ENCODE assay signal across 20 cellular contexts in the genomic region with DNA sequence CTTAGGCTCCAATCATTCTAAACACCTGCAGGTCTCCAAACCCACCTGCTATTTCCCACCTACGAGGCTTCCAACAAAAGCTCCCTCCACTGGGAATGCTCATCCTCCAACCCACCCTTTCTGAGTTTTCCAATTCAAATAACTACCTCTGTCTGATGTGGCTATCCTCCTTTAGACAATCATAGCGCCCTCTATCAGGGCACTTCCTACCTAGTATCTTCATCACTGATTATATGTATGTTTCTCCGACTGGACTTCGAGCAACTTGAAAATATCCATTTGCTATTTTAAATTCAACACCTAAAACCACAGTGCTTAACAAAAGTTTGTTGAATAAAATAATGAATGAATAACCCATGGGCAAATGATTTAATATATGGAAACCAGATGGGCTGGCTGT. TPM values are rescaled to one million over a fixed set of nuclear protein-coding genes. Genes with fewer than 3 reads are reported as not detected.
"Had no signal": no experiment of that assay in that cellular context is flagged by ENCODE, and none has a peak within 500 bp of the region (broad histone marks: within the 10 kb centered on the region; RNA-seq: fewer than 3 reads in every experiment).

No MANE protein-coding gene starts in this region.

- H3K4me1 ChIP-seq: breast epithelium, gastrocnemius medialis, pancreas, sigmoid colon, spleen, stomach, testis, upper lobe of left lung had no signal

- H3K36me3 ChIP-seq: breast epithelium, gastrocnemius medialis, pancreas, sigmoid colon, spleen, stomach, upper lobe of left lung had no signal

- ATAC-seq: activated naive CD8-positive, alpha-beta T cell treated with anti-CD3 and anti-CD28 coated beads, Interleukin-2, amount 50 U/mL, for 24 hours; effector memory CD8-positive, alpha-beta T cell; gastrocnemius medialis; left lobe of liver; mucosa of descending colon; naive thymus-derived CD4-positive, alpha-beta T cell; pancreas had no signal

- H3K9me3 ChIP-seq: breast epithelium, gastrocnemius medialis, mucosa of descending colon, pancreas, sigmoid colon, spleen, stomach, testis, upper lobe of left lung had no signal

- DNase-seq: activated CD4-positive, alpha-beta T cell treated with anti-CD3 and anti-CD28 coated beads, Interleukin-2, amount 50 U/mL, for 4 hours; activated CD4-positive, CD25-positive, alpha-beta regulatory T cell treated with anti-CD3 and anti-CD28 coated beads, Interleukin-2, amount 50 U/mL, for 72 hours; activated naive CD4-positive, alpha-beta T cell treated with anti-CD3 and anti-CD28 coated beads for 36 hours; activated naive CD8-positive, alpha-beta T cell treated with anti-CD3 and anti-CD28 coated beads, Interleukin-2, amount 50 U/mL, for 24 hours; aorta; effector memory CD8-positive, alpha-beta T cell; gastrocnemius medialis; mammary epithelial cell; mucosa of descending colon; naive thymus-derived CD4-positive, alpha-beta T cell; pancreas; sigmoid colon; spleen; stomach; T1000; testis; upper lobe of left lung had no signal

- H3K4me3 ChIP-seq: breast epithelium, gastrocnemius medialis, mucosa of descending colon, pancreas, sigmoid colon, spleen, stomach, testis, upper lobe of left lung had no signal

- H3K27me3 ChIP-seq: breast epithelium, gastrocnemius medialis, pancreas, sigmoid colon, spleen, stomach, testis, upper lobe of left lung had no signal

- H3K27ac ChIP-seq: breast epithelium, epithelial cell of prostate, gastrocnemius medialis, pancreas, sigmoid colon, spleen, stomach, testis, upper lobe of left lung had no signal

RNA-seq across cellular contexts. Expression of a gene that starts 41.3 kb away (rescaled TPM):
- total RNA-seq: left lobe of liver had no signal
